In genomic region chr1:236095705-236096500, GRCh38 we compare ENCODE assay signal across 23 cellular contexts. TPM values are rescaled to one million over a fixed set of nuclear protein-coding genes. Genes with fewer than 3 reads are reported as not detected.
A peak's percentile ranks its signal among the peaks of the same experiment; 100 is the strongest.
DNase-seq lines count a peak whose midpoint lies in the region; ATAC-seq, FAIRE-seq and TF ChIP-seq lines count a peak whose summit lies in the region.
"Had no signal": no experiment of that assay in that cellular context is flagged by ENCODE, and none has a peak within 500 bp of the region (broad histone marks: within the 10 kb centered on the region; RNA-seq: fewer than 3 reads in every experiment).

No MANE protein-coding gene starts in this region.

- H3K79me2 ChIP-seq in HepG2 (ENCODE audit: insufficient read depth, low read length) = no peaks in the 10 kb centered on the region
- no peaks in the 10 kb centered on the region for H3K79me2 ChIP-seq in hepatocyte

- no peaks in the 10 kb centered on the region for H3K27me3 ChIP-seq in HepG2 (ENCODE audit: control insufficient read depth in 1 of 2, insufficient read depth in 2 of 2, low read length in 2 of 2)
- no peaks in the 10 kb centered on the region for H3K27me3 ChIP-seq in right lobe of liver
- H3K27me3 ChIP-seq in hepatocyte = no peaks in the 10 kb centered on the region
- H3K27me3 ChIP-seq in subcutaneous abdominal adipose tissue (ENCODE audit: control insufficient read depth in 5 of 5, insufficient read depth in 4 of 5, low read length in 5 of 5) = no peaks in the 10 kb centered on the region
- H3K27me3 ChIP-seq: BLaER1, MG63 had no signal

- H4K20me1 ChIP-seq in HepG2 (ENCODE audit: insufficient read depth, low read length) = no peaks in the 10 kb centered on the region
- H4K20me1 ChIP-seq in hepatocyte (ENCODE audit: insufficient read depth, poor library complexity, severe bottlenecking) = no peaks in the 10 kb centered on the region
- H4K20me1 ChIP-seq: BLaER1 had no signal

- no peaks in the 10 kb centered on the region for H3K36me3 ChIP-seq in HepG2 (replicated peaks in 1 of 2; ENCODE audit: control insufficient read depth in 1 of 2, insufficient read depth in 2 of 2, low read length in 2 of 2)
- H3K36me3 ChIP-seq in right lobe of liver = no peaks in the 10 kb centered on the region
- no peaks in the 10 kb centered on the region for H3K36me3 ChIP-seq in hepatocyte (replicated peaks; ENCODE audit: insufficient read depth, low read depth)
- H3K36me3 ChIP-seq in subcutaneous abdominal adipose tissue (ENCODE audit: control insufficient read depth in 5 of 5, insufficient read depth in 5 of 5, low read length in 5 of 5) = no peaks in the 10 kb centered on the region
- H3K36me3 ChIP-seq: BLaER1, MG63 had no signal

- CTCF ChIA-PET in HepG2 (lab: Yijun Ruan, JAX; ENCODE audit: low intra/inter-chr PET ratio, low total read pairs) = no interaction called here
- CTCF ChIA-PET in activated CD4-positive, alpha-beta T cell treated with anti-CD3 and anti-CD28 coated beads, Interleukin-2, amount 10 ng/mL, durations not matched to agents 7 days and 5 days (lab: Charles Lee) = interaction anchor here (0.7 kb wide), 1 partner anchor 371 kb away, joined by 3 read pairs; no protein-coding TSS in a partner anchor

- no TSS peak for BruUV-seq in HepG2 (replicated peaks; lab: Mats Ljungman, UMichigan)

- ATAC-seq in HepG2 (no peak), right lobe of liver (no peak)
- no peak for ATAC-seq in activated T-helper 17 cell treated with anti-CD3 and anti-CD28 coated beads, Interleukin-2, amount 50 U/mL, for 72 hours (replicated peaks)

- TF ChIP-seq CTCF in HepG2 (CRISPR knock-in tag; IDR thresholded peaks at IDR 0.05) = no peak
- no peak for TF ChIP-seq CTCF in right lobe of liver (IDR thresholded peaks at IDR 0.05)
- TF ChIP-seq CTCF in hepatocyte (IDR thresholded peaks at IDR 0.05; ENCODE audit: poor library complexity) = no peak

- no peak overlapping the region for H3K9ac ChIP-seq in HepG2 (ENCODE audit: insufficient read depth, low read depth, low read length)
- no peak overlapping the region for H3K9ac ChIP-seq in subcutaneous abdominal adipose tissue (ENCODE audit: low read length in 5 of 5)
- H3K9ac ChIP-seq: BLaER1, GM23248 had no signal

- TF ChIP-seq RAD21 in HepG2 (CRISPR knock-in tag; IDR thresholded peaks at IDR 0.05) = no peak

- intact Hi-C loops in HepG2 (cut with micrococcal nuclease; ENCODE audit: unreplicated experiment) (no loop called here), right lobe of liver (cut with DNase I) (no loop called here)

- H3K9me2 ChIP-seq in hepatocyte (replicated peaks; ENCODE audit: insufficient read depth) = no peaks in the 10 kb centered on the region

- no peak overlapping the region for H3K4me3 ChIP-seq in HepG2 (replicated peaks in 1 of 3; ENCODE audit: insufficient read depth in 1 of 3, low read depth in 2 of 3, low read length in 3 of 3)
- no peak overlapping the region for H3K4me3 ChIP-seq in right lobe of liver
- H3K4me3 ChIP-seq in hepatocyte = no peak overlapping the region
- no peak overlapping the region for H3K4me3 ChIP-seq in subcutaneous abdominal adipose tissue (ENCODE audit: low read depth in 1 of 5, low read length in 5 of 5)
- H3K4me3 ChIP-seq: BLaER1, GM23248, MG63 had no signal

- FAIRE-seq in HepG2 (lab: Jason Lieb, UNC) = no peak
- FAIRE-seq: GM12891 had no signal

- peaks cover 7% of the 10 kb centered on the region for H3K27me3 Mint-ChIP-seq in activated T-helper 17 cell treated with anti-CD3 and anti-CD28 coated beads, Interleukin-2, amount 50 U/mL, for 72 hours
- peaks cover 2% of the 10 kb centered on the region for H3K27me3 Mint-ChIP-seq in activated CD4-positive, alpha-beta T cell treated with anti-CD3 and anti-CD28 coated beads, Interleukin-2, amount 10 ng/mL, durations not matched to agents 7 days and 5 days

- in situ Hi-C loops in HepG2 (cut with HindIII; ENCODE audit: extremely low pct_ligation_motif_present, low pct_unique_long_range_greater_than_20kb) = no loop called here

- peak overlapping the region; percentile 43 for H3K27ac Mint-ChIP-seq in activated T-helper 17 cell treated with anti-CD3 and anti-CD28 coated beads, Interleukin-2, amount 50 U/mL, for 72 hours
- no peak overlapping the region for H3K27ac Mint-ChIP-seq in activated CD4-positive, alpha-beta T cell treated with anti-CD3 and anti-CD28 coated beads, Interleukin-2, amount 10 ng/mL, durations not matched to agents 7 days and 5 days
- H3K27ac Mint-ChIP-seq: CD4-positive, alpha-beta T cell had no signal

- no peak overlapping the region for H3K27ac ChIP-seq in HepG2 (ENCODE audit: extremely low read length, insufficient read depth, low read length)
- no peak overlapping the region for H3K27ac ChIP-seq in right lobe of liver
- peak overlapping the region; percentile 15 for H3K27ac ChIP-seq in hepatocyte
- H3K27ac ChIP-seq in subcutaneous abdominal adipose tissue (ENCODE audit: low read depth, low read length) = peak overlapping the region; percentile 88
- H3K27ac ChIP-seq: BLaER1, GM23248 had no signal

- POLR2A ChIA-PET in HepG2 (lab: Yijun Ruan, JAX) = no interaction called here
- POLR2A ChIA-PET in activated CD4-positive, alpha-beta T cell treated with anti-CD3 and anti-CD28 coated beads, Interleukin-2, amount 10 ng/mL, durations not matched to agents 7 days and 5 days (lab: Charles Lee) = no interaction called here

- H3K4me2 ChIP-seq in HepG2 (ENCODE audit: low read depth, low read length) (no peak overlapping the region), hepatocyte (no peak overlapping the region)
- H3K4me2 ChIP-seq: BLaER1 had no signal

- TF ChIP-seq EP300 in HepG2 (IDR thresholded peaks at IDR 0.05; ENCODE audit: low read depth in 2 of 2, low read length in 2 of 2) (no peak), HepG2 (CRISPR knock-in tag; IDR thresholded peaks at IDR 0.05; ENCODE audit: borderline replicate concordance) (no peak)

- no peak for DNase-seq in HepG2 (ENCODE audit: low spot score)
- DNase-seq in right lobe of liver = no peak
- no peak for DNase-seq in hepatocyte (ENCODE audit: low spot score)
- DNase-seq in activated CD4-positive, alpha-beta T cell treated with anti-CD3 and anti-CD28 coated beads, Interleukin-2, amount 10 ng/mL, durations not matched to agents 7 days and 5 days = no peak
- DNase-seq in NCI-H1436 (lab: John Stamatoyannopoulos, UW) = no peak
- no peak for DNase-seq in germinal center (ENCODE audit: low spot score)
- DNase-seq: ACHN; CD4-positive, alpha-beta T cell; COR-L47; GM23248; HCEC 1CT; Kasumi-1; MG63; NCI-H1417; NCI-H187; NCI-H446; NCI-H526; Right ventricle myocardium superior had no signal

- H3K4me1 ChIP-seq in HepG2 (ENCODE audit: insufficient read depth, low read length) (peaks cover 30% of the 10 kb centered on the region), right lobe of liver (no peaks in the 10 kb centered on the region), hepatocyte (ENCODE audit: insufficient read depth) (peaks cover 6% of the 10 kb centered on the region), subcutaneous abdominal adipose tissue (ENCODE audit: control insufficient read depth in 5 of 5, insufficient read depth in 5 of 5, low read length in 5 of 5) (peaks cover 0 to 10% (median 0%) of the 10 kb centered on the region in 5 donors)

- peaks cover 18% of the 10 kb centered on the region for H3K36me3 Mint-ChIP-seq in activated T-helper 17 cell treated with anti-CD3 and anti-CD28 coated beads, Interleukin-2, amount 50 U/mL, for 72 hours (ENCODE audit: low read depth)
- H3K36me3 Mint-ChIP-seq in activated CD4-positive, alpha-beta T cell treated with anti-CD3 and anti-CD28 coated beads, Interleukin-2, amount 10 ng/mL, durations not matched to agents 7 days and 5 days (ENCODE audit: low read depth) = no peaks in the 10 kb centered on the region

- TF ChIP-seq POLR2A in HepG2 (IDR thresholded peaks at IDR 0.05; ENCODE audit: insufficient read depth in 1 of 2, low read depth in 2 of 2, low read length in 2 of 2) (no peak), right lobe of liver (IDR thresholded peaks at IDR 0.05) (no peak)

- no peaks in the 10 kb centered on the region for H3K4me1 Mint-ChIP-seq in activated T-helper 17 cell treated with anti-CD3 and anti-CD28 coated beads, Interleukin-2, amount 50 U/mL, for 72 hours
- no peaks in the 10 kb centered on the region for H3K4me1 Mint-ChIP-seq in activated CD4-positive, alpha-beta T cell treated with anti-CD3 and anti-CD28 coated beads, Interleukin-2, amount 10 ng/mL, durations not matched to agents 7 days and 5 days

- no peak overlapping the region for H3K4me3 Mint-ChIP-seq in activated T-helper 17 cell treated with anti-CD3 and anti-CD28 coated beads, Interleukin-2, amount 50 U/mL, for 72 hours
- H3K4me3 Mint-ChIP-seq in activated CD4-positive, alpha-beta T cell treated with anti-CD3 and anti-CD28 coated beads, Interleukin-2, amount 10 ng/mL, durations not matched to agents 7 days and 5 days = no peak overlapping the region
- H3K4me3 Mint-ChIP-seq: CD4-positive, alpha-beta T cell had no signal

- no peaks in the 10 kb centered on the region for H3K9me3 Mint-ChIP-seq in activated T-helper 17 cell treated with anti-CD3 and anti-CD28 coated beads, Interleukin-2, amount 50 U/mL, for 72 hours
- peaks cover 10% of the 10 kb centered on the region for H3K9me3 Mint-ChIP-seq in activated CD4-positive, alpha-beta T cell treated with anti-CD3 and anti-CD28 coated beads, Interleukin-2, amount 10 ng/mL, durations not matched to agents 7 days and 5 days
- H3K9me3 Mint-ChIP-seq: CD4-positive, alpha-beta T cell had no signal

- WGBS in HepG2 (ENCODE audit: low lambda C conversion rate) = 55% methylated on average over 3 of the region's 3 CpGs
- 69% methylated on average over 3 of the region's 3 CpGs for WGBS in right lobe of liver (ENCODE audit: insufficient coverage, low coverage, low lambda C conversion rate, missing lambda C conversion rate)
- 58% methylated on average over 3 of the region's 3 CpGs for WGBS in hepatocyte (ENCODE audit: low lambda C conversion rate, missing lambda C conversion rate)

- H2AFZ ChIP-seq in HepG2 (ENCODE audit: low read length) (no peak overlapping the region), hepatocyte (no peak overlapping the region)
- H2AFZ ChIP-seq: GM23248 had no signal

- H3K9me3 ChIP-seq in HepG2 (ENCODE audit: low read length) = peaks cover 10% of the 10 kb centered on the region; the same call in 1 of the 2 replicates
- no peaks in the 10 kb centered on the region for H3K9me3 ChIP-seq in right lobe of liver
- H3K9me3 ChIP-seq in hepatocyte (ENCODE audit: low read depth) = no peaks in the 10 kb centered on the region
- H3K9me3 ChIP-seq in subcutaneous abdominal adipose tissue (ENCODE audit: control insufficient read depth in 5 of 5, low read length in 5 of 5) = peaks cover 0 to 11% (median 8%) of the 10 kb centered on the region in 5 donors

RNA-seq across cellular contexts. Expression of gene NID1, which starts 31.0 kb away (rescaled TPM):
- total RNA-seq in HepG2 (2016; rRNA removed; fragmentation: Illumina TruSeq; extraction: Trizol) (29.3 and 50.2 TPM in 2 replicates), right lobe of liver (10 to 100 TPM; 45.7 to 67.1 (median 59.1) TPM), hepatocyte (57.3 and 72.8 TPM in 2 replicates)
- 5.0 and 5.1 TPM in 2 replicates for total RNA-seq in HepG2 (2016; cell fraction: cytosol; rRNA removed; fragmentation: Illumina TruSeq; extraction: Trizol; ENCODE audit: low read depth)
- total RNA-seq in HepG2 (2016; cell fraction: insoluble cytoplasmic fraction; rRNA removed; fragmentation: Illumina TruSeq; extraction: Trizol) = 22.1 and 49.8 TPM in 2 replicates
- 10.8 and 12.4 TPM in 2 replicates for total RNA-seq in HepG2 (2016; cell fraction: membrane; rRNA removed; fragmentation: Illumina TruSeq; extraction: Trizol)
- 68.9 and 87.3 TPM in 2 replicates for total RNA-seq in HepG2 (2016; cell fraction: nucleus; rRNA removed; fragmentation: Illumina TruSeq; extraction: Trizol)
- polyA plus RNA-seq in HepG2 (2011; rRNA removed) (56.1 and 77.2 TPM in 2 replicates), hepatocyte (53.8 and 58.8 TPM in 2 replicates)
- polyA plus RNA-seq in HepG2 (2011; cell fraction: cytosol; rRNA removed) = 45.0 and 56.5 TPM in 2 replicates
- 102 and 105 TPM in 2 replicates for polyA plus RNA-seq in HepG2 (2011; cell fraction: nucleus; rRNA removed)
- polyA plus RNA-seq in HepG2 (2012) = 122 and 152 TPM in 2 replicates
- 2.7 and 3.2 TPM in 2 replicates for polyA plus RNA-seq in HepG2 (2016; cell fraction: cytosol; fragmentation: Illumina TruSeq; extraction: Trizol; ENCODE audit: low read depth)
- 25.6 and 37.4 TPM in 2 replicates for polyA plus RNA-seq in HepG2 (2016; cell fraction: insoluble cytoplasmic fraction; fragmentation: Illumina TruSeq; extraction: Trizol; ENCODE audit: low read depth)
- polyA plus RNA-seq in HepG2 (2016; cell fraction: membrane; fragmentation: Illumina TruSeq; extraction: Trizol; ENCODE audit: low read depth) = 7.7 and 9.8 TPM in 2 replicates
- 108 and 114 TPM in 2 replicates for polyA plus RNA-seq in HepG2 (2016; cell fraction: nucleus; fragmentation: Illumina TruSeq; extraction: Trizol; ENCODE audit: insufficient read depth, low read depth)
- 173 TPM in 1 of 2 replicates, not detected in the other for polyA minus RNA-seq in HepG2 (2011; rRNA and poly(A)+ RNA removed; ENCODE audit: low replicate concordance)
- polyA minus RNA-seq in HepG2 (2011; cell fraction: cytosol; rRNA and poly(A)+ RNA removed) = 109 and 121 TPM in 2 replicates
- 60.0 and 68.8 TPM in 2 replicates for polyA minus RNA-seq in HepG2 (2011; cell fraction: nucleus; rRNA and poly(A)+ RNA removed)
- total RNA-seq in activated T-helper 17 cell treated with anti-CD3 and anti-CD28 coated beads, Interleukin-2, amount 50 U/mL, for 72 hours = under 1 TPM; 0.05 to 0.09 TPM
- under 1 TPM in 1 of 2 experiments, not detected in 1; 0.08 TPM for total RNA-seq in activated CD4-positive, alpha-beta T cell treated with anti-CD3 and anti-CD28 coated beads, Interleukin-2, amount 10 ng/mL, durations not matched to agents 7 days and 5 days
- total RNA-seq: OCI-LY7 had no signal

RNA-seq across cellular contexts. Expression of gene GPR137B, which starts 46.4 kb away (rescaled TPM):
- total RNA-seq in HepG2 (2016; rRNA removed; fragmentation: Illumina TruSeq; extraction: Trizol) (0.27 and 0.31 TPM in 2 replicates), right lobe of liver (10 to 100 TPM in 2 of 6 experiments, 1 to 10 TPM in 4; 4.3 to 22.2 (median 7.6) TPM), hepatocyte (13.4 and 15.5 TPM in 2 replicates)
- total RNA-seq in HepG2 (2016; cell fraction: cytosol; rRNA removed; fragmentation: Illumina TruSeq; extraction: Trizol; ENCODE audit: low read depth) = 0.35 and 0.40 TPM in 2 replicates
- 0.31 and 0.45 TPM in 2 replicates for total RNA-seq in HepG2 (2016; cell fraction: insoluble cytoplasmic fraction; rRNA removed; fragmentation: Illumina TruSeq; extraction: Trizol)
- 0.31 and 0.37 TPM in 2 replicates for total RNA-seq in HepG2 (2016; cell fraction: membrane; rRNA removed; fragmentation: Illumina TruSeq; extraction: Trizol)
- total RNA-seq in HepG2 (2016; cell fraction: nucleus; rRNA removed; fragmentation: Illumina TruSeq; extraction: Trizol) = 0.34 and 0.59 TPM in 2 replicates
- polyA plus RNA-seq in HepG2 (2011; rRNA removed) (0.41 and 0.59 TPM in 2 replicates), hepatocyte (12.2 and 13.0 TPM in 2 replicates)
- 0.32 and 0.50 TPM in 2 replicates for polyA plus RNA-seq in HepG2 (2011; cell fraction: cytosol; rRNA removed)
- 0.72 and 0.85 TPM in 2 replicates for polyA plus RNA-seq in HepG2 (2011; cell fraction: nucleus; rRNA removed)
- 0.47 and 1.5 TPM in 2 replicates for polyA plus RNA-seq in HepG2 (2012)
- polyA plus RNA-seq in HepG2 (2016; cell fraction: cytosol; fragmentation: Illumina TruSeq; extraction: Trizol; ENCODE audit: low read depth) = 0.21 and 0.23 TPM in 2 replicates
- 0.35 and 0.58 TPM in 2 replicates for polyA plus RNA-seq in HepG2 (2016; cell fraction: insoluble cytoplasmic fraction; fragmentation: Illumina TruSeq; extraction: Trizol; ENCODE audit: low read depth)
- 0.40 and 0.45 TPM in 2 replicates for polyA plus RNA-seq in HepG2 (2016; cell fraction: membrane; fragmentation: Illumina TruSeq; extraction: Trizol; ENCODE audit: low read depth)
- polyA plus RNA-seq in HepG2 (2016; cell fraction: nucleus; fragmentation: Illumina TruSeq; extraction: Trizol; ENCODE audit: insufficient read depth, low read depth) = 0.70 and 0.75 TPM in 2 replicates
- polyA minus RNA-seq in HepG2 (2011; rRNA and poly(A)+ RNA removed; ENCODE audit: low replicate concordance) = 0.10 and 0.21 TPM in 2 replicates
- not detected in 2 replicates for polyA minus RNA-seq in HepG2 (2011; cell fraction: cytosol; rRNA and poly(A)+ RNA removed)
- polyA minus RNA-seq in HepG2 (2011; cell fraction: nucleus; rRNA and poly(A)+ RNA removed) = 0.52 and 1.2 TPM in 2 replicates
- 10 to 100 TPM in 1 of 2 donors, 1 to 10 TPM in 1; 5.1 to 10.1 TPM for total RNA-seq in activated T-helper 17 cell treated with anti-CD3 and anti-CD28 coated beads, Interleukin-2, amount 50 U/mL, for 72 hours
- total RNA-seq in activated CD4-positive, alpha-beta T cell treated with anti-CD3 and anti-CD28 coated beads, Interleukin-2, amount 10 ng/mL, durations not matched to agents 7 days and 5 days = 1 to 10 TPM; 5.0 to 5.8 TPM

Comparison
In these comparisons a context has a peak if more than half of its experiments do, and no peak if none do; other contexts are left out.
1. H3K27ac ChIP-seq: peak in hepatocyte (single experiment) and subcutaneous abdominal adipose tissue (single experiment); none in HepG2 (single experiment) and right lobe of liver (0 of 3).
2. RNA of gene NID1, which starts 31.0 kb away (total RNA-seq): 57.3 to 72.8 TPM in hepatocyte, 45.7 to 67.1 TPM in right lobe of liver and 5.0 to 87.3 TPM in HepG2; 0.05 to 0.09 TPM in activated T-helper 17 cell treated with anti-CD3 and anti-CD28 coated beads, Interleukin-2, amount 50 U/mL, for 72 hours and 0.08 TPM in activated CD4-positive, alpha-beta T cell treated with anti-CD3 and anti-CD28 coated beads, Interleukin-2, amount 10 ng/mL, durations not matched to agents 7 days and 5 days; every median in the first group is over 4 times any median in the second.